In genomic region chr15:66713843-66714508, GRCh38 we compare ENCODE assay signal across 11 cellular contexts. TPM values are rescaled to one million over a fixed set of nuclear protein-coding genes. Genes with fewer than 3 reads are reported as not detected.
DNase-seq lines count a peak whose midpoint lies in the region; ATAC-seq and TF ChIP-seq lines count a peak whose summit lies in the region.
"Had no signal": no experiment of that assay in that cellular context is flagged by ENCODE, and none has a peak within 500 bp of the region (broad histone marks: within the 10 kb centered on the region; RNA-seq: fewer than 3 reads in every experiment).

No MANE protein-coding gene starts in this region.

- H2AFZ ChIP-seq in OCI-LY7 (ENCODE audit: low read length) (peak overlapping the region; percentile 74; the same call in 1 of the 2 replicates), osteoblast (ENCODE audit: low read length) (no peak overlapping the region)

- H3K36me3 ChIP-seq in OCI-LY7 (ENCODE audit: insufficient read depth, low read length) (peaks cover 18% of the 10 kb centered on the region), osteoblast (ENCODE audit: insufficient read depth, low read length) (peaks cover 63% of the 10 kb centered on the region)

- DNase-seq in GM10248 (ENCODE audit: extremely low spot score) (peak; percentile 74), OCI-LY7 (ENCODE audit: low spot score) (peak; percentile 91), osteoblast (ENCODE audit: insufficient read length, low spot score, missing footprints) (no peak), DMS 273 (lab: John Stamatoyannopoulos, UW; ENCODE audit: unreplicated experiment) (no peak)
- DNase-seq in activated CD8-positive, alpha-beta memory T cell treated with anti-CD3 and anti-CD28 coated beads for 24 hours, result no peak
- DNase-seq: activated CD4-positive, CD25-positive, alpha-beta regulatory T cell; BE2C had no signal

- H3K4me3 ChIP-seq in OCI-LY7 (ENCODE audit: low read depth, low read length, poor library complexity, severe bottlenecking) (peak overlapping the region; percentile 60), osteoblast (ENCODE audit: insufficient read depth, low read length) (no peak overlapping the region)

- peak overlapping the region; percentile 94 for H3K27ac ChIP-seq in OCI-LY7 (ENCODE audit: low read depth, low read length, poor library complexity, severe bottlenecking)
- H3K27ac ChIP-seq in osteoblast (ENCODE audit: low read depth, low read length), result peak overlapping the region; percentile 49

- peaks cover 4% of the 10 kb centered on the region; the same call in 1 of the 2 replicates for H3K79me2 ChIP-seq in OCI-LY7 (ENCODE audit: insufficient read depth, low read depth, low read length)
- H3K79me2 ChIP-seq in osteoblast (ENCODE audit: insufficient read depth, low read length), result peaks cover 88% of the 10 kb centered on the region

- no peak for TF ChIP-seq CTCF in GM10248 (IDR thresholded peaks at IDR 0.05; ENCODE audit: control extremely low read depth, extremely low read depth, low read depth, missing control alignments)
- TF ChIP-seq CTCF in OCI-LY7 (conservative IDR thresholded peaks at IDR 0.05; ENCODE audit: low read length), result no peak
- no peak for TF ChIP-seq CTCF in osteoblast (IDR thresholded peaks at IDR 0.05; ENCODE audit: extremely low read depth, low read depth, low read length)

- H4K20me1 ChIP-seq in OCI-LY7 (ENCODE audit: insufficient read depth, low read length) (no peaks in the 10 kb centered on the region), osteoblast (ENCODE audit: insufficient read depth, low read length) (peaks cover 5% of the 10 kb centered on the region)

- POLR2A ChIA-PET in GM10248 (lab: Yijun Ruan, JAX), result no interaction called here
- POLR2A ChIA-PET in OCI-LY7 (lab: Charles Lee), result interaction anchor here (0.5 to 2.2 kb wide), 12 partner anchors 9 to 216 kb away, joined by 3 to 16 read pairs (median 4); partner anchors contain the start of gene SMAD6

- no TSS peak for BruUV-seq in OCI-LY7 (replicated peaks; lab: Mats Ljungman, UMichigan)

- ATAC-seq in GM21423 (IDR thresholded peaks at IDR 0.05; ENCODE audit: unreplicated experiment), result peak; percentile 66
- no peak for ATAC-seq in SK-N-SH treated with all-trans-retinoic acid at 6 μM for 48 hours
- no peak for ATAC-seq in GM19328 (IDR thresholded peaks at IDR 0.05; ENCODE audit: unreplicated experiment)
- ATAC-seq: Right ventricle myocardium inferior had no signal

- H3K4me2 ChIP-seq in OCI-LY7 (ENCODE audit: low read length) (peak overlapping the region; percentile 88), osteoblast (ENCODE audit: insufficient read depth, low read length) (peak overlapping the region; percentile 16)

- H3K27me3 ChIP-seq in osteoblast (ENCODE audit: insufficient read depth, low read length), result no peaks in the 10 kb centered on the region
- H3K27me3 ChIP-seq: BE2C had no signal

- H3K4me1 ChIP-seq in OCI-LY7 (ENCODE audit: insufficient read depth, low read length, poor library complexity, severe bottlenecking), result peaks cover 78% of the 10 kb centered on the region
- peaks cover 70% of the 10 kb centered on the region for H3K4me1 ChIP-seq in osteoblast (ENCODE audit: insufficient read depth, low read length)

- no peaks in the 10 kb centered on the region for H3K9me3 ChIP-seq in OCI-LY7 (ENCODE audit: low read length)
- H3K9me3 ChIP-seq in osteoblast (ENCODE audit: low read depth, low read length), result no peaks in the 10 kb centered on the region
- H3K9me3 ChIP-seq: BE2C had no signal

- no peaks in the 10 kb centered on the region for H3K9me2 ChIP-seq in OCI-LY7 (ENCODE audit: insufficient read depth, low read length)

- intact Hi-C loops in OCI-LY7 (cut with micrococcal nuclease; ENCODE audit: unreplicated experiment), result loop anchor here (1.0 kb wide), 1 partner anchor 12 kb away; the partner anchor contains the start of gene SMAD6

- CTCF ChIA-PET in GM10248 (lab: Yijun Ruan, JAX) (interaction anchor here (1.0 to 2.0 kb wide), 4 partner anchors 8 to 138 kb away, joined by 3 to 5 read pairs (median 4); no protein-coding TSS in a partner anchor), OCI-LY7 (lab: Charles Lee; ENCODE audit: unreplicated experiment) (interaction anchor here (0.6 to 1.4 kb wide), 2 partner anchors 8 to 1128 kb away, joined by 3 read pairs; no protein-coding TSS in a partner anchor)

TF ChIP-seq in SK-N-SH treated with all-trans-retinoic acid at 6 μM for 48 hours, 23 proteins besides CTCF, POLR2A, EP300 and RAD21 (continues in another document):
- TF ChIP-seq RARB (CRISPR knock-in tag; IDR thresholded peaks at IDR 0.05) (no peak), ZNF70 (CRISPR knock-in tag; IDR thresholded peaks at IDR 0.05) (no peak), OSR1 (CRISPR knock-in tag; IDR thresholded peaks at IDR 0.05) (no peak), CSDC2 (CRISPR knock-in tag; IDR thresholded peaks at IDR 0.05) (no peak), TSHZ2 (CRISPR knock-in tag; IDR thresholded peaks at IDR 0.05) (no peak), BACH2 (CRISPR knock-in tag; IDR thresholded peaks at IDR 0.05; ENCODE audit: borderline replicate concordance) (no peak), ZNF8 (CRISPR knock-in tag; IDR thresholded peaks at IDR 0.05) (no peak), PPARA (CRISPR knock-in tag; IDR thresholded peaks at IDR 0.05; ENCODE audit: borderline replicate concordance) (no peak), ARNTL (CRISPR knock-in tag; IDR thresholded peaks at IDR 0.05; ENCODE audit: borderline replicate concordance, low read depth) (no peak), ZC3H10 (CRISPR knock-in tag; IDR thresholded peaks at IDR 0.05) (no peak), ZNF565 (CRISPR knock-in tag; conservative IDR thresholded peaks at IDR 0.05; ENCODE audit: low read depth) (no peak), ZFP3 (CRISPR knock-in tag; IDR thresholded peaks at IDR 0.05) (no peak), ESRRG (CRISPR knock-in tag; IDR thresholded peaks at IDR 0.05) (no peak), GLIS3 (CRISPR knock-in tag; IDR thresholded peaks at IDR 0.05) (no peak), SNAI2 (CRISPR knock-in tag; IDR thresholded peaks at IDR 0.05) (no peak), TOX (CRISPR knock-in tag; IDR thresholded peaks at IDR 0.05; ENCODE audit: borderline replicate concordance) (no peak)
- TF ChIP-seq, protein P1, sequence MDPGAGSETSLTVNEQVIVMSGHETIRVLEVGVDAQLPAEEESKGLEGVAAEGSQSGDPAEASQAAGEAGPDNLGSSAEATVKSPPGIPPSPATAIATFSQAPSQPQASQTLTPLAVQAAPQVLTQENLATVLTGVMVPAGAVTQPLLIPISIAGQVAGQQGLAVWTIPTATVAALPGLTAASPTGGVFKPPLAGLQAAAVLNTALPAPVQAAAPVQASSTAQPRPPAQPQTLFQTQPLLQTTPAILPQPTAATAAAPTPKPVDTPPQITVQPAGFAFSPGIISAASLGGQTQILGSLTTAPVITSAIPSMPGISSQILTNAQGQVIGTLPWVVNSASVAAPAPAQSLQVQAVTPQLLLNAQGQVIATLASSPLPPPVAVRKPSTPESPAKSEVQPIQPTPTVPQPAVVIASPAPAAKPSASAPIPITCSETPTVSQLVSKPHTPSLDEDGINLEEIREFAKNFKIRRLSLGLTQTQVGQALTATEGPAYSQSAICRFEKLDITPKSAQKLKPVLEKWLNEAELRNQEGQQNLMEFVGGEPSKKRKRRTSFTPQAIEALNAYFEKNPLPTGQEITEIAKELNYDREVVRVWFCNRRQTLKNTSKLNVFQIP (CRISPR knock-in tag; IDR thresholded peaks at IDR 0.05; ENCODE audit: borderline replicate concordance, low read depth), result no peak
- TF ChIP-seq, protein P2, sequence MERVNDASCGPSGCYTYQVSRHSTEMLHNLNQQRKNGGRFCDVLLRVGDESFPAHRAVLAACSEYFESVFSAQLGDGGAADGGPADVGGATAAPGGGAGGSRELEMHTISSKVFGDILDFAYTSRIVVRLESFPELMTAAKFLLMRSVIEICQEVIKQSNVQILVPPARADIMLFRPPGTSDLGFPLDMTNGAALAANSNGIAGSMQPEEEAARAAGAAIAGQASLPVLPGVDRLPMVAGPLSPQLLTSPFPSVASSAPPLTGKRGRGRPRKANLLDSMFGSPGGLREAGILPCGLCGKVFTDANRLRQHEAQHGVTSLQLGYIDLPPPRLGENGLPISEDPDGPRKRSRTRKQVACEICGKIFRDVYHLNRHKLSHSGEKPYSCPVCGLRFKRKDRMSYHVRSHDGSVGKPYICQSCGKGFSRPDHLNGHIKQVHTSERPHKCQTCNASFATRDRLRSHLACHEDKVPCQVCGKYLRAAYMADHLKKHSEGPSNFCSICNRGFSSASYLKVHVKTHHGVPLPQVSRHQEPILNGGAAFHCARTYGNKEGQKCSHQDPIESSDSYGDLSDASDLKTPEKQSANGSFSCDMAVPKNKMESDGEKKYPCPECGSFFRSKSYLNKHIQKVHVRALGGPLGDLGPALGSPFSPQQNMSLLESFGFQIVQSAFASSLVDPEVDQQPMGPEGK (CRISPR knock-in tag; IDR thresholded peaks at IDR 0.05; ENCODE audit: borderline replicate concordance), result no peak

RNA-seq across cellular contexts. Expression of gene SMAD6, which starts 11.9 kb away (rescaled TPM):
- 15.3 and 16.1 TPM in 2 replicates for total RNA-seq in OCI-LY7 (2014; rRNA removed; shearing (Covaris generic))
- 11.8 and 14.6 TPM in 2 replicates for total RNA-seq in OCI-LY7 (2022)
- total RNA-seq in osteoblast, result 28.9 and 31.8 TPM in 2 replicates

Comparison
In these comparisons a context has a peak if more than half of its experiments do, and no peak if none do; other contexts are left out.
1. DNase-seq: peak in GM10248 (single experiment) and OCI-LY7 (single experiment); none in osteoblast (single experiment), activated CD8-positive, alpha-beta memory T cell treated with anti-CD3 and anti-CD28 coated beads for 24 hours (single experiment) and DMS 273 (single experiment).